ENCODE assay signal across 10 cellular contexts in the genomic region with DNA sequence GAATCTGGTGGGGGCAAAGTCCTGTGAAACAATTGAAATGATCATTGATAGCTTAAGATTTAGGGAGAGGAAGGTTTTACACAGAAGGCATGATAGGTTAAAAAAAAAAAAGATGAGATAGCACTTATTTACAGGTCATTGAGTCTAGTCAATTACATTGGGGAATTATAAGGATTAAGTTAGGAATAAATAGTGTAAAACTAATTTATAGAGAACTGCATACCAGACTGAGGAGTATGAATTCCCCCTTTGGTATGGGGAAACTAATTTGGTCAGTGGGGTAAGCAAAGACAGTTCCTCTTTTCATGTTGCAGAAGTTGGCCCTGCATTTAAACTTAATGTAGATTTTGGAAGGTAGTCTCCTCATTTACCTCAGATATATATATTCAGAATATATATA. TPM values are rescaled to one million over a fixed set of nuclear protein-coding genes. Genes with fewer than 3 reads are reported as not detected.
DNase-seq lines count a peak whose midpoint lies in the region; ATAC-seq and TF ChIP-seq lines count a peak whose summit lies in the region.
"Had no signal": no experiment of that assay in that cellular context is flagged by ENCODE, and none has a peak within 500 bp of the region (broad histone marks: within the 10 kb centered on the region; RNA-seq: fewer than 3 reads in every experiment).

No MANE protein-coding gene starts in this region.

- H3K4me1 Mint-ChIP-seq in immature natural killer cell = peaks cover 75 to 93% of the 10 kb centered on the region in 2 donors

- H3K27me3 Mint-ChIP-seq in immature natural killer cell (ENCODE audit: low read depth in 3 of 3) = peaks cover 0 to 2% (median 0%) of the 10 kb centered on the region in 3 donors

- H3K36me3 Mint-ChIP-seq in immature natural killer cell = peaks cover 0 to 6% (median 5%) of the 10 kb centered on the region in 3 donors

- TF ChIP-seq CTCF in GM13976 (IDR thresholded peaks at IDR 0.05; ENCODE audit: borderline replicate concordance, control extremely low read depth, extremely low read depth, insufficient read depth, missing control alignments) = no peak

- H3K4me3 Mint-ChIP-seq in immature natural killer cell = peak overlapping the region in 1 of 5 donors; percentile 22

- H3K27ac Mint-ChIP-seq in immature natural killer cell = peak overlapping the region; percentile 5 to 39 (median 14)

- in situ Hi-C loops in GM13976 (cut with MboI; ENCODE audit: low sequenced_read_pairs, unreplicated experiment) = no loop called here

- no peaks in the 10 kb centered on the region for H3K9me3 Mint-ChIP-seq in immature natural killer cell

- peak; percentile 27 for DNase-seq in GM13976 (ENCODE audit: low spot score)
- peak; percentile 35 for DNase-seq in KG1 (lab: John Stamatoyannopoulos, UW)
- no peak for DNase-seq in immature natural killer cell
- no peak for DNase-seq in NCI-H2196 (lab: John Stamatoyannopoulos, UW; ENCODE audit: unreplicated experiment)
- DNase-seq in NK-92 (lab: John Stamatoyannopoulos, UW; ENCODE audit: unreplicated experiment) = no peak
- DNase-seq in activated CD4-positive, CD25-positive, alpha-beta regulatory T cell (lab: John Stamatoyannopoulos, UW) = no peak
- DNase-seq: midbrain, NCI-H1092 had no signal

- peak; percentile 67 for ATAC-seq in GM21528 (IDR thresholded peaks at IDR 0.05; ENCODE audit: low FRiP score, unreplicated experiment)
- no peak for ATAC-seq in HG03025 (IDR thresholded peaks at IDR 0.05; ENCODE audit: low FRiP score, unreplicated experiment)

RNA-seq across cellular contexts. Expression of a gene that starts 10.7 kb away (rescaled TPM):
- polyA plus RNA-seq in immature natural killer cell = 10 to 100 TPM; 20.5 to 37.8 (median 29.7) TPM

Comparison
In these comparisons a context has a peak if more than half of its experiments do, and no peak if none do; other contexts are left out.
1. DNase-seq: peak in GM13976 (single experiment) and KG1 (single experiment); none in immature natural killer cell (0 of 3), NCI-H2196 (single experiment), NK-92 (single experiment) and activated CD4-positive, CD25-positive, alpha-beta regulatory T cell (0 of 4).